ENCODE assay signal across 8 cellular contexts in genomic region chr1:202958544-202959275, GRCh38. TPM values are rescaled to one million over a fixed set of nuclear protein-coding genes. Genes with fewer than 3 reads are reported as not detected.
DNase-seq lines count a peak whose midpoint lies in the region; ATAC-seq, FAIRE-seq and TF ChIP-seq lines count a peak whose summit lies in the region.

No MANE protein-coding gene starts in this region.

- WGBS in thyroid gland, 2 donors, result 6 to 9% methylated on average over 10 of the region's 10 CpGs

- no peak for FAIRE-seq in GM12892 (lab: Jason Lieb, UNC)

- H3K4me3 Mint-ChIP-seq in IgD-negative memory B cell, result peak overlapping the region; percentile 85 to 94 (median 92)

- no peaks in the 10 kb centered on the region for H3K9me3 ChIP-seq in ascending aorta
- no peaks in the 10 kb centered on the region for H3K9me3 ChIP-seq in thyroid gland

- peaks cover 18 to 26% (median 26%) of the 10 kb centered on the region in 3 donors for H3K4me1 Mint-ChIP-seq in IgD-negative memory B cell

- no peak for ATAC-seq in GM19324 (IDR thresholded peaks at IDR 0.05; ENCODE audit: low FRiP score, unreplicated experiment)

- TF ChIP-seq POLR2A in thyroid gland (IDR thresholded peaks at IDR 0.05) (no peak), GM12892 (IDR thresholded peaks at IDR 0.05; ENCODE audit: low read depth, low read length) (no peak)

- peak overlapping the region; percentile 69 for H3K4me3 ChIP-seq in GM06990 (replicated peaks; ENCODE audit: low read depth, low read length)
- H3K4me3 ChIP-seq in ascending aorta, result peak overlapping the region; percentile 80 to 94
- H3K4me3 ChIP-seq in thyroid gland (replicated peaks in 1 of 3), result peak overlapping the region in 2 of 3 donors; percentile 86 to 100

- H3K9me3 Mint-ChIP-seq in IgD-negative memory B cell, result no peaks in the 10 kb centered on the region

- peak overlapping the region; percentile 95 to 96 for H3K27ac ChIP-seq in ascending aorta
- H3K27ac ChIP-seq in thyroid gland, result peak overlapping the region in 1 of 3 donors; percentile 85

- H3K36me3 Mint-ChIP-seq in IgD-negative memory B cell, result peaks cover 2% of the 10 kb centered on the region

- intact Hi-C loops in ascending aorta (cut with DNase I), result loop anchor here (1.0 to 2.0 kb wide), 4 partner anchors 9 to 148 kb away; partner anchors contain the start of genes CYB5R1, KLHL12, PCAT6 and TMEM183A
- intact Hi-C loops in thyroid gland (cut with DNase I), result loop anchor here (10.0 kb wide), 1 partner anchor 74 kb away; the partner anchor contains the start of gene RABIF

- H3K36me3 ChIP-seq in GM06990 (ENCODE audit: control insufficient read depth, insufficient read depth, low read length), result peaks cover 6% of the 10 kb centered on the region
- peaks cover 13 to 24% of the 10 kb centered on the region in 2 donors for H3K36me3 ChIP-seq in ascending aorta
- no peaks in the 10 kb centered on the region for H3K36me3 ChIP-seq in thyroid gland

- no peak for TF ChIP-seq CTCF in GM06990 (IDR thresholded peaks at IDR 0.05; ENCODE audit: insufficient read depth, low read length, poor library complexity, severe bottlenecking)
- TF ChIP-seq CTCF in ascending aorta (IDR thresholded peaks at IDR 0.05), result no peak
- TF ChIP-seq CTCF in thyroid gland (IDR thresholded peaks at IDR 0.05), result no peak

- H3K4me1 ChIP-seq in ascending aorta (peaks cover 3 to 19% of the 10 kb centered on the region in 2 donors), thyroid gland (peaks cover 11 to 25% of the 10 kb centered on the region in 2 donors)

- no peaks in the 10 kb centered on the region for H3K27me3 Mint-ChIP-seq in IgD-negative memory B cell

- H3K27me3 ChIP-seq in GM06990 (replicated peaks; ENCODE audit: control insufficient read depth, insufficient read depth, low read length), result no peaks in the 10 kb centered on the region
- H3K27me3 ChIP-seq in ascending aorta, result no peaks in the 10 kb centered on the region
- H3K27me3 ChIP-seq in thyroid gland, result no peaks in the 10 kb centered on the region

- DNase-seq in GM06990 (ENCODE audit: extremely low read depth, insufficient read length) (no peak), ascending aorta (ENCODE audit: low spot score in 2 of 2) (no peak), left kidney (ENCODE audit: low read depth, low spot score) (peak; percentile 32), thyroid gland (peak in 1 of 2 donors; percentile 21), GM12892 (ENCODE audit: insufficient read length) (no peak)
- DNase-seq in NK-92 treated with Interleukin-12 subunit alpha and Interleukin-12 subunit beta, amount 100 ng/mL, for 24 hours (lab: John Stamatoyannopoulos, UW), result no peak

- H3K27ac Mint-ChIP-seq in IgD-negative memory B cell, result peak overlapping the region; percentile 84 to 91 (median 84)

RNA-seq across cellular contexts. Expression of gene ADIPOR1, which starts 0.6 kb away (rescaled TPM):
- polyA plus RNA-seq in IgD-negative memory B cell, result 91.5 TPM
- total RNA-seq in ascending aorta, result 67.9 TPM
- 100 to 1,000 TPM in 1 of 4 donors, 10 to 100 TPM in 3; 76.3 to 108 (median 81.2) TPM for total RNA-seq in thyroid gland
- polyA plus RNA-seq in GM12892 (2012; ENCODE audit: missing spikeins), result 50.9 TPM

RNA-seq across cellular contexts. Expression of gene CYB5R1, which starts 8.3 kb away (rescaled TPM):
- polyA plus RNA-seq in IgD-negative memory B cell, result 35.3 TPM
- total RNA-seq in ascending aorta (97.4 TPM), thyroid gland (10 to 100 TPM; 48.0 to 94.8 (median 64.6) TPM)
- 13.1 TPM for polyA plus RNA-seq in GM12892 (2012; ENCODE audit: missing spikeins)

RNA-seq across cellular contexts. Expression of gene KLHL12, which starts 31.7 kb away (rescaled TPM):
- polyA plus RNA-seq in IgD-negative memory B cell, result 15.3 TPM
- total RNA-seq in ascending aorta (17.8 TPM), thyroid gland (10 to 100 TPM; 25.1 to 34.0 (median 29.1) TPM)
- 30.6 TPM for polyA plus RNA-seq in GM12892 (2012; ENCODE audit: missing spikeins)

RNA-seq across cellular contexts. Expression of gene TMEM183A, which starts 48.5 kb away (rescaled TPM):
- 46.7 TPM for polyA plus RNA-seq in IgD-negative memory B cell
- total RNA-seq in ascending aorta (44.6 TPM), thyroid gland (10 to 100 TPM; 71.0 to 93.9 (median 84.2) TPM)
- 38.9 TPM for polyA plus RNA-seq in GM12892 (2012; ENCODE audit: missing spikeins)
